ENCODE assay signal across 1 cellular context in genomic region chr11:1059759-1060158, GRCh38.
TF ChIP-seq lines count a peak whose summit lies in the region.

No MANE protein-coding gene starts in this region.

TF ChIP-seq in HCT116, 20 proteins besides CTCF, POLR2A, EP300 and RAD21 (continued from another document):
- TF ChIP-seq ATF3 (IDR thresholded peaks at IDR 0.05) (no peak), YY1 (IDR thresholded peaks at IDR 0.05; ENCODE audit: extremely low read depth, insufficient replicate concordance, low read depth, low read length) (no peak), EZH2 (IDR thresholded peaks at IDR 0.05) (no peak), REST (IDR thresholded peaks at IDR 0.05; ENCODE audit: low read depth) (no peak), ELF1 (IDR thresholded peaks at IDR 0.05; ENCODE audit: borderline replicate concordance, low read depth) (no peak), CBX3 (IDR thresholded peaks at IDR 0.05; ENCODE audit: low read depth) (no peak)
